ENCODE assay signal across 8 cellular contexts in the genomic region with DNA sequence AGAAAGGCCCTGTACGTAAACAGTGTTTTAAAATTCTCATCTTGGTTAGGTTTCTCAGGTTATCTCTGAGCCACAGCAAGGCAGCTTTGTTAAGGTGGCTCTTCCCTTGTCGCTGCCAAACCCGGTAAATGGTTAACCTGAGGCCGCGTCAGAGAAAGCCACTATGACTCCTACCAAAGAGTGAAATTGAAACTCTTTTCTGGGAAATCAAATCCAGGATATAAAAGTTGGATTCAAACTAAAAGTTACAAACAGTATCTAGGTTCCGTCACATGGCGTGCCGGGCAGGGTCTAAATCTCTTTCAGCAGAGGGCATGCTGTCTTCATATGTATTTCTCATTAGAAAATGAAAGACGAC. TPM values are rescaled to one million over a fixed set of nuclear protein-coding genes. Genes with fewer than 3 reads are reported as not detected.
A peak's percentile ranks its signal among the peaks of the same experiment; 100 is the strongest.
DNase-seq lines count a peak whose midpoint lies in the region; ATAC-seq, FAIRE-seq and TF ChIP-seq lines count a peak whose summit lies in the region.

No MANE protein-coding gene starts in this region.

- in situ Hi-C loops in brain microvascular endothelial cell (cut with HindIII; ENCODE audit: low pct_ligation_motif_present, low sequenced_read_pairs) = no loop called here

- DNase-seq in AG10803 (ENCODE audit: low read depth) (peak; percentile 51), SJSA1 (ENCODE audit: low read depth in 1 of 2, low spot score in 2 of 2) (no peak), brain microvascular endothelial cell (peak; percentile 32), kidney (peak; percentile 84), urothelium cell line (ENCODE audit: low spot score) (no peak)
- DNase-seq in stimulated activated CD4-positive, alpha-beta T cell treated with anti-CD3 and anti-CD28 coated beads, Interleukin-15, amount 100 ng/mL, for 48 hours (ENCODE audit: low read depth in 2 of 2) = peak; percentile 54 to 56

- peak overlapping the region; percentile 71 to 100 for H3K9ac ChIP-seq in kidney (ENCODE audit: low read length in 2 of 2)

- H3K27ac ChIP-seq in SJSA1 (peak overlapping the region; percentile 89), brain microvascular endothelial cell (peak overlapping the region; percentile 82), kidney (ENCODE audit: low read depth in 2 of 2, low read length in 2 of 2) (peak overlapping the region; percentile 97 to 99)

- no peaks in the 10 kb centered on the region for H3K27me3 ChIP-seq in SJSA1 (replicated peaks)
- H3K27me3 ChIP-seq in brain microvascular endothelial cell (replicated peaks) = no peaks in the 10 kb centered on the region

- no peaks in the 10 kb centered on the region for H3K9me3 ChIP-seq in SJSA1 (replicated peaks)
- no peaks in the 10 kb centered on the region for H3K9me3 ChIP-seq in kidney (ENCODE audit: control insufficient read depth in 1 of 2, low read length in 2 of 2)

- no peaks in the 10 kb centered on the region; the same call in 1 of the 2 replicates for H3K36me3 ChIP-seq in SJSA1
- no peaks in the 10 kb centered on the region for H3K36me3 ChIP-seq in brain microvascular endothelial cell (replicated peaks)
- no peaks in the 10 kb centered on the region for H3K36me3 ChIP-seq in kidney (ENCODE audit: control insufficient read depth in 1 of 2, insufficient read depth in 2 of 2, low read length in 2 of 2)

- ATAC-seq in GM19023 (IDR thresholded peaks at IDR 0.05; ENCODE audit: unreplicated experiment) = peak; percentile 55
- ATAC-seq in HG03175 (IDR thresholded peaks at IDR 0.05; ENCODE audit: unreplicated experiment) = peak; percentile 57

- H3K4me3 ChIP-seq in AG10803 (ENCODE audit: low read length) (peak overlapping the region; percentile 85), SJSA1 (peak overlapping the region; percentile 69), brain microvascular endothelial cell (ENCODE audit: low read depth, low read length) (peak overlapping the region; percentile 85), kidney (ENCODE audit: low read length in 2 of 2) (peak overlapping the region; percentile 83 to 96)

- intact Hi-C loops in kidney (cut with DNase I) = no loop called here

- FAIRE-seq in kidney (lab: Jason Lieb, UNC) (no peak), urothelium cell line (lab: Jason Lieb, UNC) (no peak)

- TF ChIP-seq CTCF in AG10803 (conservative IDR thresholded peaks at IDR 0.05; ENCODE audit: low read length) = no peak
- TF ChIP-seq CTCF in brain microvascular endothelial cell (IDR thresholded peaks at IDR 0.05; ENCODE audit: low read depth, low read length, missing control alignments) = no peak
- no peak for TF ChIP-seq CTCF in kidney (IDR thresholded peaks at IDR 0.05; ENCODE audit: borderline replicate concordance, extremely low read depth, insufficient read depth)

- H3K4me1 ChIP-seq in SJSA1 (replicated peaks) (peaks cover 25% of the 10 kb centered on the region), kidney (ENCODE audit: control insufficient read depth in 1 of 2, insufficient read depth in 1 of 2, low read depth in 1 of 2, low read length in 2 of 2) (peaks cover 0 to 16% of the 10 kb centered on the region in 2 donors)

RNA-seq across cellular contexts. Expression of a gene that starts 0.4 kb away (rescaled TPM):
- total RNA-seq in SJSA1 (2014; rRNA removed; shearing (Covaris generic)) = 3.0 and 13.9 TPM in 2 replicates
- 18.5 TPM for total RNA-seq in kidney
- polyA plus RNA-seq in kidney (ENCODE audit: insufficient read depth, low read depth, low replicate concordance) = 12.8 TPM

Comparison
In these comparisons a context has a peak if more than half of its experiments do, and no peak if none do; other contexts are left out.
1. DNase-seq: peak in AG10803 (single experiment), brain microvascular endothelial cell (single experiment), kidney (single experiment) and stimulated activated CD4-positive, alpha-beta T cell treated with anti-CD3 and anti-CD28 coated beads, Interleukin-15, amount 100 ng/mL, for 48 hours (2 of 2); none in SJSA1 (0 of 2) and urothelium cell line (single experiment).
2. Peak in every context shown above with its lines, with median percentiles within 50 percentile points of each other: H3K4me3 ChIP-seq and H3K27ac ChIP-seq.